ENCODE assay signal across 10 cellular contexts in the genomic region with DNA sequence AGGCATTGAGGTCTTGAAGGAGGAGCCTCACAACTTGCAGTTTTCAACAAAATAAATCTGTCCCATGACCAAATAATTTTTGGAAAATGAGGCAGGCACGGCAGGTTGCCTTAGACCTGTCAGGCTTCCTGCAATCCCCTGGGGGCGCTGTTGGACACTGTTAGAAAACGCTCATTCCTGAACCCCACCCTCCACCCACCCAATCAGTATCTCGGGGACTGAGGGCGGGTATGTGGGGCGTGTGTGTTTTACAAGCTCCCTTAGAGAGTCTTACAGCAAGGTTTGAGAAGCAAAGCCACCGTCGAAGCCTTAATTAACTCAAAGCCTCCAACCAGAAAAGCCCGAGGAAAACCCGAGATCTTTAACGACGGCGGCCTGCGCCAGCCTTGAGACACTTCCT.
DNase-seq lines count a peak whose midpoint lies in the region; ATAC-seq, FAIRE-seq and TF ChIP-seq lines count a peak whose summit lies in the region.
"Had no signal": no experiment of that assay in that cellular context is flagged by ENCODE, and none has a peak within 500 bp of the region (broad histone marks: within the 10 kb centered on the region; RNA-seq: fewer than 3 reads in every experiment).

No MANE protein-coding gene starts in this region.

- peak; percentile 77 for DNase-seq in ELF-1 (ENCODE audit: low read depth, low spot score)
- DNase-seq in K562 (ENCODE audit: extremely low read depth in 1 of 4, low spot score in 3 of 4): peak; percentile 60 to 70 (median 66)
- DNase-seq in GM19239 (ENCODE audit: insufficient read length, low spot score): no peak
- DNase-seq in NCI-H2081 (lab: John Stamatoyannopoulos, UW): no peak
- no peak for DNase-seq in ovary
- DNase-seq in NCI-H146 treated with DMSO at 0.1 percent for 48 hours (lab: John Stamatoyannopoulos, UW; ENCODE audit: unreplicated experiment): no peak

- TF ChIP-seq EP300 in K562 (IDR thresholded peaks at IDR 0.05; ENCODE audit: low read length) (no peak), neural cell (conservative IDR thresholded peaks at IDR 0.05; ENCODE audit: poor library complexity, severe bottlenecking) (no peak), ovary (IDR thresholded peaks at IDR 0.05) (no peak)

- no peaks in the 10 kb centered on the region for H3K9me3 ChIP-seq in HUES48 (ENCODE audit: control insufficient read depth, insufficient read depth, low read length)
- H3K9me3 ChIP-seq in K562 (replicated peaks; ENCODE audit: control insufficient read depth, insufficient read depth, low read depth, low read length): no peaks in the 10 kb centered on the region
- H3K9me3 ChIP-seq in neural cell (ENCODE audit: low read length): no peaks in the 10 kb centered on the region
- H3K9me3 ChIP-seq in ovary: no peaks in the 10 kb centered on the region
- H3K9me3 ChIP-seq: SJSA1 had no signal

- POLR2A ChIA-PET in K562 (lab: Yijun Ruan, JAX): no interaction called here

- H3K4me2 ChIP-seq in K562 (ENCODE audit: insufficient read depth, low read length) (no peak overlapping the region), neural cell (ENCODE audit: low read length) (no peak overlapping the region)

- BruUV-seq in K562 (replicated peaks; lab: Mats Ljungman, UMichigan): no TSS peak

- H3K36me3 ChIP-seq in HUES48 (ENCODE audit: control insufficient read depth, insufficient read depth, low read length): no peaks in the 10 kb centered on the region
- no peaks in the 10 kb centered on the region for H3K36me3 ChIP-seq in K562 (ENCODE audit: control insufficient read depth, insufficient read depth, low read length)
- no peaks in the 10 kb centered on the region for H3K36me3 ChIP-seq in neural cell (ENCODE audit: insufficient read depth, low read length)
- no peaks in the 10 kb centered on the region for H3K36me3 ChIP-seq in ovary
- H3K36me3 ChIP-seq: SJSA1 had no signal

- H3K4me3 ChIP-seq in HUES48 (ENCODE audit: low read depth, low read length) (peak overlapping the region; percentile 47), K562 (no peak overlapping the region), neural cell (ENCODE audit: low read length) (peak overlapping the region; percentile 53), ovary (no peak overlapping the region)
- H3K4me3 ChIP-seq: SJSA1 had no signal

- intact Hi-C loops in K562 (cut with micrococcal nuclease): loop anchor here (2.0 kb wide), 1 partner anchor 935 kb away; no protein-coding TSS in a partner anchor
- intact Hi-C loops in ovary (cut with DNase I): no loop called here

- FAIRE-seq in K562 (lab: Jason Lieb, UNC): peak; percentile 61
- no peak for FAIRE-seq in GM19239 (lab: Jason Lieb, UNC)
- FAIRE-seq: GM12892 had no signal

- peak; percentile 93 for ATAC-seq in K562

- no peaks in the 10 kb centered on the region; the same call in 1 of the 2 replicates for H4K20me1 ChIP-seq in K562 (replicated peaks; ENCODE audit: control insufficient read depth, insufficient read depth, low read length)
- H4K20me1 ChIP-seq in neural cell (ENCODE audit: insufficient read depth): no peaks in the 10 kb centered on the region

- H3K27me3 ChIP-seq in HUES48 (ENCODE audit: control insufficient read depth, insufficient read depth, low read length): peaks cover 11% of the 10 kb centered on the region; the same call in 1 of the 2 replicates
- H3K27me3 ChIP-seq in K562 (ENCODE audit: control insufficient read depth in 2 of 2, insufficient read depth in 2 of 2, low read length in 2 of 2): peaks cover 20 to 80% of the 10 kb centered on the region in 2 experiments
- H3K27me3 ChIP-seq in neural cell (ENCODE audit: insufficient read depth, low read depth, low read length): no peaks in the 10 kb centered on the region
- no peaks in the 10 kb centered on the region for H3K27me3 ChIP-seq in ovary
- H3K27me3 ChIP-seq: SJSA1 had no signal

- in situ Hi-C loops in K562 (cut with MboI): no loop called here

- peaks cover 25% of the 10 kb centered on the region for H3K4me1 ChIP-seq in HUES48 (ENCODE audit: control insufficient read depth, insufficient read depth, low read length)
- H3K4me1 ChIP-seq in K562 (replicated peaks in 1 of 2; ENCODE audit: control insufficient read depth in 2 of 2, insufficient read depth in 2 of 2, low read length in 2 of 2): no peaks in the 10 kb centered on the region; a peak in 1 of 5 replicates
- no peaks in the 10 kb centered on the region for H3K4me1 ChIP-seq in ovary (ENCODE audit: insufficient read depth)
- H3K4me1 ChIP-seq: SJSA1 had no signal

- no peaks in the 10 kb centered on the region for H3K79me2 ChIP-seq in K562 (ENCODE audit: control insufficient read depth, insufficient read depth, low read length)
- no peaks in the 10 kb centered on the region for H3K79me2 ChIP-seq in neural cell (replicated peaks; ENCODE audit: insufficient read depth, low read length)

- H3K27ac ChIP-seq in HUES48 (ENCODE audit: low read depth, low read length) (no peak overlapping the region), K562 (ENCODE audit: extremely low read depth, low read depth, low read length) (no peak overlapping the region), neural cell (ENCODE audit: low read length) (peak overlapping the region; percentile 65), ovary (no peak overlapping the region)
- H3K27ac ChIP-seq: SJSA1 had no signal

- TF ChIP-seq RAD21 in K562 (CRISPR knock-in tag; conservative IDR thresholded peaks at IDR 0.05 in 1 of 2, IDR thresholded peaks at IDR 0.05 in 1 of 2) (peak in 1 of 2 experiments; percentile 37; a peak in 1 of 4 replicates), neural cell (conservative IDR thresholded peaks at IDR 0.05) (peak; percentile 60)

- H2AFZ ChIP-seq in K562 (ENCODE audit: low read depth, low read length) (no peak overlapping the region), neural cell (ENCODE audit: low read depth, low read length) (no peak overlapping the region)

- H3K9me1 ChIP-seq in K562 (ENCODE audit: control insufficient read depth, insufficient read depth, low read length): peaks cover 3% of the 10 kb centered on the region

- TF ChIP-seq CTCF in K562 (IDR thresholded peaks at IDR 0.05 in 2 of 3, conservative IDR thresholded peaks at IDR 0.05 in 1 of 3; ENCODE audit: insufficient read depth in 2 of 3, low read depth in 1 of 3, low read length in 3 of 3) (peak; percentile 64 to 68 (median 65)), neural cell (IDR thresholded peaks at IDR 0.05; ENCODE audit: poor library complexity, severe bottlenecking) (peak; percentile 64), ovary (IDR thresholded peaks at IDR 0.05) (no peak)

- CTCF ChIA-PET in K562 (lab: Yijun Ruan, JAX; ENCODE audit: low intra/inter-chr PET ratio): no interaction called here

- TF ChIP-seq POLR2A in K562 (conservative IDR thresholded peaks at IDR 0.05) (no peak), ovary (IDR thresholded peaks at IDR 0.05) (no peak)

- H3K9me2 ChIP-seq in neural cell (ENCODE audit: insufficient read depth, low read length): no peaks in the 10 kb centered on the region

- H3F3A ChIP-seq in neural cell (ENCODE audit: insufficient read depth, low read length, poor library complexity, severe bottlenecking): no peaks in the 10 kb centered on the region

- H3K9ac ChIP-seq in HUES48 (ENCODE audit: low read depth, low read length): no peak overlapping the region
- no peak overlapping the region for H3K9ac ChIP-seq in K562 (ENCODE audit: insufficient read depth in 1 of 2, low read depth in 2 of 2, low read length in 2 of 2)
- H3K9ac ChIP-seq in neural cell (ENCODE audit: low read length): peak overlapping the region; percentile 44

- 10% methylated on average over 14 of the region's 14 CpGs for WGBS in K562 (ENCODE audit: insufficient coverage, low coverage, missing lambda C conversion rate)
- WGBS in ovary, 3 donors: 4 to 6% (median 5%) methylated on average over 14 of the region's 14 CpGs

TF ChIP-seq in K562, 482 proteins besides CTCF, POLR2A, EP300 and RAD21 (continues in another document):
- TF ChIP-seq IRF2 (CRISPR knock-in tag; IDR thresholded peaks at IDR 0.05) (no peak), SMC3 (conservative IDR thresholded peaks at IDR 0.05; ENCODE audit: insufficient read depth, low read depth, low read length) (0 out of 2 replicates have a peak, but pooled peaks have one; percentile 22), ZNF77 (CRISPR knock-in tag; IDR thresholded peaks at IDR 0.05) (no peak)
- TF ChIP-seq, protein P1, sequence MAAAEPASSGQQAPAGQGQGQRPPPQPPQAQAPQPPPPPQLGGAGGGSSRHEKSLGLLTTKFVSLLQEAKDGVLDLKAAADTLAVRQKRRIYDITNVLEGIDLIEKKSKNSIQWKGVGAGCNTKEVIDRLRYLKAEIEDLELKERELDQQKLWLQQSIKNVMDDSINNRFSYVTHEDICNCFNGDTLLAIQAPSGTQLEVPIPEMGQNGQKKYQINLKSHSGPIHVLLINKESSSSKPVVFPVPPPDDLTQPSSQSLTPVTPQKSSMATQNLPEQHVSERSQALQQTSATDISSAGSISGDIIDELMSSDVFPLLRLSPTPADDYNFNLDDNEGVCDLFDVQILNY (CRISPR knock-in tag; IDR thresholded peaks at IDR 0.05): no peak

TF ChIP-seq in neural cell, 6 proteins besides CTCF, POLR2A, EP300 and RAD21 (continues in another document):
- no peak for TF ChIP-seq EZH2 (IDR thresholded peaks at IDR 0.05; ENCODE audit: borderline replicate concordance, insufficient read depth, low read length, poor library complexity, severe bottlenecking)
- peak; percentile 52 for TF ChIP-seq SMC3 (conservative IDR thresholded peaks at IDR 0.05; ENCODE audit: poor library complexity)
- TF ChIP-seq MXI1 (conservative IDR thresholded peaks at IDR 0.05; ENCODE audit: poor library complexity, severe bottlenecking): no peak

Comparison
In these comparisons a context has a peak if more than half of its experiments do, and no peak if none do; other contexts are left out.
1. DNase-seq: peak in ELF-1 (single experiment) and K562 (4 of 4); none in GM19239 (single experiment), NCI-H2081 (0 of 2), ovary (0 of 5) and NCI-H146 treated with DMSO at 0.1 percent for 48 hours (single experiment).
2. H3K4me3 ChIP-seq: peak in HUES48 (single experiment) and neural cell (single experiment); none in K562 (single experiment) and ovary (single experiment).
3. CTCF ChIP-seq: peak in K562 (3 of 3) and neural cell (single experiment); none in ovary (0 of 3).